ENCODE assay signal across 1 cellular context in genomic region chr6:20319520-20320357, GRCh38.
TF ChIP-seq lines count a peak whose summit lies in the region.

No MANE protein-coding gene starts in this region.

TF ChIP-seq in SK-N-SH, 30 proteins besides CTCF, POLR2A, EP300 and RAD21 (continued from another document):
- TF ChIP-seq MAX (IDR thresholded peaks at IDR 0.05; ENCODE audit: low read depth) (no peak), FOXM1 (IDR thresholded peaks at IDR 0.05; ENCODE audit: low read depth) (no peak), NFIC (IDR thresholded peaks at IDR 0.05; ENCODE audit: borderline replicate concordance) (no peak), RXRA (IDR thresholded peaks at IDR 0.05; ENCODE audit: borderline replicate concordance, low read depth) (no peak), POLR2AphosphoS5 (IDR thresholded peaks at IDR 0.05; ENCODE audit: low read depth, low read length) (no peak), IRF3 (IDR thresholded peaks at IDR 0.05; ENCODE audit: low read depth, low read length) (no peak), FOSL2 (IDR thresholded peaks at IDR 0.05; ENCODE audit: borderline replicate concordance, low read depth) (no peak), GATA2 (CRISPR knock-in tag; IDR thresholded peaks at IDR 0.05) (no peak)
